In genomic region chr15:28273468-28273867, GRCh38 we compare ENCODE assay signal across 17 cellular contexts. TPM values are rescaled to one million over a fixed set of nuclear protein-coding genes. Genes with fewer than 3 reads are reported as not detected.
DNase-seq lines count a peak whose midpoint lies in the region; ATAC-seq and TF ChIP-seq lines count a peak whose summit lies in the region.
"Had no signal": no experiment of that assay in that cellular context is flagged by ENCODE, and none has a peak within 500 bp of the region (broad histone marks: within the 10 kb centered on the region; RNA-seq: fewer than 3 reads in every experiment).

No MANE protein-coding gene starts in this region.

- H3K9me3 ChIP-seq in H9 (ENCODE audit: control insufficient read depth, low read depth, low read length) (no peaks in the 10 kb centered on the region), parathyroid adenoma (ENCODE audit: control insufficient read depth, low read length) (no peaks in the 10 kb centered on the region)

- no peak overlapping the region for H2BK20ac ChIP-seq in H9 (ENCODE audit: low read depth, low read length, poor library complexity, severe bottlenecking)

- no peak overlapping the region for H2BK12ac ChIP-seq in H9 (ENCODE audit: insufficient read length, low read depth, low read length)

- no peaks in the 10 kb centered on the region for H4K20me1 ChIP-seq in H9 (ENCODE audit: control insufficient read depth, insufficient read depth, insufficient read length)

- peaks cover 6 to 7% of the 10 kb centered on the region in 2 experiments for H3K4me1 Mint-ChIP-seq in H9
- H3K4me1 Mint-ChIP-seq: activated CD4-positive, alpha-beta memory T cell treated with anti-CD3 and anti-CD28 coated beads, Interleukin-2, amount 10 ng/mL, durations not matched to agents 7 days and 5 days had no signal

- H3K9ac ChIP-seq in H9 (ENCODE audit: extremely low read depth, insufficient read length, low read length) (no peak overlapping the region), parathyroid adenoma (no peak overlapping the region)

- TF ChIP-seq CTCF in H9 (conservative IDR thresholded peaks at IDR 0.05) (peak; percentile 43; the same call in 1 of the 3 replicates), parathyroid adenoma (IDR thresholded peaks at IDR 0.05) (peak; percentile 6)

- peaks cover 39 to 48% (median 42%) of the 10 kb centered on the region in 3 experiments for H3K36me3 Mint-ChIP-seq in H9 (ENCODE audit: insufficient read depth in 1 of 3, low read depth in 3 of 3)

- no peak overlapping the region for H3K4me2 ChIP-seq in H9 (ENCODE audit: insufficient read depth, insufficient read length, low read length)
- H3K4me2 ChIP-seq in parathyroid adenoma (ENCODE audit: low read length), result no peak overlapping the region

- H3K79me2 ChIP-seq in H9 (ENCODE audit: insufficient read depth, low read length), result no peaks in the 10 kb centered on the region
- H3K79me2 ChIP-seq in parathyroid adenoma, result no peaks in the 10 kb centered on the region

- ATAC-seq in GM18909 (IDR thresholded peaks at IDR 0.05; ENCODE audit: poor library complexity, unreplicated experiment), result no peak
- ATAC-seq: stimulated activated naive CD8-positive, alpha-beta T cell treated with anti-CD3 and anti-CD28 coated beads, Interleukin-15, Interleukin-2, amounts not matched to agents 100 U/mL and 50 U/mL, for 24 hours had no signal

- H2BK120ac ChIP-seq in H9 (ENCODE audit: low read depth, low read length, poor library complexity, severe bottlenecking), result no peak overlapping the region

- H3K36me3 ChIP-seq in parathyroid adenoma (ENCODE audit: control insufficient read depth, insufficient read depth, low read length), result no peaks in the 10 kb centered on the region

- H3K27me3 ChIP-seq in H9 (ENCODE audit: insufficient read depth, low read length) (no peaks in the 10 kb centered on the region), parathyroid adenoma (ENCODE audit: control insufficient read depth, insufficient read depth, low read length) (no peaks in the 10 kb centered on the region)

- H2BK15ac ChIP-seq in H9 (ENCODE audit: low read depth, low read length), result no peak overlapping the region

- no peak overlapping the region for H2BK5ac ChIP-seq in H9 (ENCODE audit: insufficient read length, low read length)

- H4K5ac ChIP-seq in H9 (ENCODE audit: insufficient read length, low read depth, low read length), result no peak overlapping the region

- H3K23me2 ChIP-seq in H9 (ENCODE audit: insufficient read length, low read depth, low read length, poor library complexity, severe bottlenecking), result no peaks in the 10 kb centered on the region

- no peaks in the 10 kb centered on the region for H3K79me1 ChIP-seq in H9 (ENCODE audit: insufficient read depth, low read depth, low read length, poor library complexity, severe bottlenecking)

- peak; percentile 44 for DNase-seq in H9
- DNase-seq in cerebellar cortex (ENCODE audit: low spot score), result peak; percentile 25
- peak; percentile 9 for DNase-seq in iPS DF 19.7 (ENCODE audit: low read depth, low spot score)
- no peak for DNase-seq in CD1c-positive myeloid dendritic cell (ENCODE audit: extremely low spot score)
- no peak for DNase-seq in dedifferentiated amniotic fluid mesenchymal stem cell (ENCODE audit: extremely low spot score)
- DNase-seq in activated effector memory CD4-positive, alpha-beta T cell treated with Interleukin-2 at 50 U/mL for 16 hours, result no peak
- DNase-seq: activated CD4-positive, alpha-beta memory T cell treated with anti-CD3 and anti-CD28 coated beads, Interleukin-2, amount 10 ng/mL, durations not matched to agents 7 days and 5 days; activated effector memory CD4-positive, alpha-beta T cell treated with anti-CD3 and anti-CD28 coated beads, Interleukin-2, amount 50 U/mL, for 16 hours; C1 segment of cervical spinal cord; erythroblast; KG1; NCI-H1694 treated with DMSO at 0.1 percent for 48 hours; NCI-H69; SHP77; stimulated activated naive CD8-positive, alpha-beta T cell treated with anti-CD3 and anti-CD28 coated beads, Interleukin-15, Interleukin-2, amounts not matched to agents 100 U/mL and 50 U/mL, for 24 hours had no signal

- H2AK5ac ChIP-seq in H9 (ENCODE audit: insufficient read length, low read length), result no peak overlapping the region

- H3K18ac ChIP-seq in H9 (ENCODE audit: insufficient read length, low read depth, low read length), result no peak overlapping the region

- H3K23ac ChIP-seq in H9 (ENCODE audit: insufficient read length, low read depth, low read length), result no peak overlapping the region

- H3K27ac ChIP-seq in H9 (ENCODE audit: insufficient read length, low read depth, low read length), result no peak overlapping the region
- no peak overlapping the region for H3K27ac ChIP-seq in parathyroid adenoma

- no peak overlapping the region for H3K4me3 Mint-ChIP-seq in H9
- H3K4me3 Mint-ChIP-seq: activated CD4-positive, alpha-beta memory T cell treated with anti-CD3 and anti-CD28 coated beads, Interleukin-2, amount 10 ng/mL, durations not matched to agents 7 days and 5 days had no signal

- WGBS in H9 (ENCODE audit: extremely low coverage, insufficient read length, low lambda C conversion rate), result no CpG with 5 or more reads among the region's 5 CpGs

- no peak overlapping the region for H4K8ac ChIP-seq in H9 (replicated peaks; ENCODE audit: insufficient read length, low read depth, low read length)

- no peak overlapping the region for H4K91ac ChIP-seq in H9 (ENCODE audit: insufficient read length, low read depth, low read length)

- H3K27ac Mint-ChIP-seq in H9, result peak overlapping the region in 1 of 3 experiments; percentile 69; a peak in 1 of 7 replicates
- H3K27ac Mint-ChIP-seq: activated CD4-positive, alpha-beta memory T cell treated with anti-CD3 and anti-CD28 coated beads, Interleukin-2, amount 10 ng/mL, durations not matched to agents 7 days and 5 days had no signal

- no peak overlapping the region for H3K4me3 ChIP-seq in parathyroid adenoma (ENCODE audit: low read depth, low read length)

- no peak overlapping the region for H3K56ac ChIP-seq in H9 (ENCODE audit: insufficient read length, low read depth, low read length)

- H2AFZ ChIP-seq in H9 (ENCODE audit: low read length), result no peak overlapping the region
- H2AFZ ChIP-seq in parathyroid adenoma, result no peak overlapping the region

- H3T11ph ChIP-seq in H9 (ENCODE audit: low read length), result no peak overlapping the region

- no peak overlapping the region for H3K4ac ChIP-seq in H9 (ENCODE audit: low read depth, low read length)

- H3K27me3 Mint-ChIP-seq in H9 (ENCODE audit: low read depth), result no peaks in the 10 kb centered on the region
- H3K27me3 Mint-ChIP-seq: activated CD4-positive, alpha-beta memory T cell treated with anti-CD3 and anti-CD28 coated beads, Interleukin-2, amount 10 ng/mL, durations not matched to agents 7 days and 5 days had no signal

- H3K14ac ChIP-seq in H9 (ENCODE audit: insufficient read depth, low read length), result no peak overlapping the region

- H3K4me1 ChIP-seq in H9 (ENCODE audit: insufficient read depth, low read length) (no peaks in the 10 kb centered on the region), parathyroid adenoma (no peaks in the 10 kb centered on the region)

- no peaks in the 10 kb centered on the region for H3K9me3 Mint-ChIP-seq in H9
- H3K9me3 Mint-ChIP-seq: activated CD4-positive, alpha-beta memory T cell treated with anti-CD3 and anti-CD28 coated beads, Interleukin-2, amount 10 ng/mL, durations not matched to agents 7 days and 5 days had no signal

RNA-seq across cellular contexts. Expression of gene HERC2, which starts 48.5 kb away (rescaled TPM):
- total RNA-seq in H9 (2021), result 57.9 and 69.2 TPM in 2 replicates

Comparison
In these comparisons a context has a peak if more than half of its experiments do, and no peak if none do; other contexts are left out.
1. DNase-seq: peak in H9 (single experiment), cerebellar cortex (single experiment) and iPS DF 19.7 (single experiment); none in CD1c-positive myeloid dendritic cell (single experiment), dedifferentiated amniotic fluid mesenchymal stem cell (single experiment) and activated effector memory CD4-positive, alpha-beta T cell treated with Interleukin-2 at 50 U/mL for 16 hours (single experiment).